Comparison of ENCODE assay signal across 1 cellular context in genomic region chr10:79425074-79425532, GRCh38.
TF ChIP-seq lines count a peak whose summit lies in the region.

No MANE protein-coding gene starts in this region.

TF ChIP-seq in IMR-90, 13 proteins besides CTCF, POLR2A, EP300 and RAD21 (continued from another document):
- TF ChIP-seq USF2 (IDR thresholded peaks at IDR 0.05; ENCODE audit: low read depth, low read length) (no peak), MAFK (IDR thresholded peaks at IDR 0.05; ENCODE audit: low read depth, low read length) (no peak), SMC3 (IDR thresholded peaks at IDR 0.05; ENCODE audit: low read depth, low read length) (no peak), CEBPB (IDR thresholded peaks at IDR 0.05; ENCODE audit: low read depth, low read length) (no peak), CHD1 (IDR thresholded peaks at IDR 0.05; ENCODE audit: low read depth, low read length) (no peak), NFE2L2 (IDR thresholded peaks at IDR 0.05; ENCODE audit: low read depth, low read length) (no peak), BHLHE40 (IDR thresholded peaks at IDR 0.05; ENCODE audit: low read depth, low read length) (no peak), RFX5 (IDR thresholded peaks at IDR 0.05; ENCODE audit: low read depth, low read length) (no peak), RCOR1 (IDR thresholded peaks at IDR 0.05; ENCODE audit: insufficient replicate concordance, low read length) (no peak), FOS (IDR thresholded peaks at IDR 0.05; ENCODE audit: low read depth, low read length) (no peak)
